Comparison of ENCODE assay signal across 16 cellular contexts in genomic region chr2:62489162-62489561, GRCh38. TPM values are rescaled to one million over a fixed set of nuclear protein-coding genes. Genes with fewer than 3 reads are reported as not detected.
DNase-seq lines count a peak whose midpoint lies in the region; ATAC-seq and TF ChIP-seq lines count a peak whose summit lies in the region.
"Had no signal": no experiment of that assay in that cellular context is flagged by ENCODE, and none has a peak within 500 bp of the region (broad histone marks: within the 10 kb centered on the region; RNA-seq: fewer than 3 reads in every experiment).

No MANE protein-coding gene starts in this region.

- H3K27me3 Mint-ChIP-seq in progenitor cell of endocrine pancreas: no peaks in the 10 kb centered on the region

- intact Hi-C loops in left colon (cut with DNase I, micrococcal nuclease) (no loop called here), thyroid gland (cut with DNase I) (no loop called here)

- TF ChIP-seq CTCF in thyroid gland (IDR thresholded peaks at IDR 0.05): no peak
- TF ChIP-seq CTCF in progenitor cell of endocrine pancreas (IDR thresholded peaks at IDR 0.05; ENCODE audit: unreplicated experiment): no peak

- WGBS in thyroid gland, 2 donors: 26 to 46% methylated on average over 4 of the region's 4 CpGs

- no peaks in the 10 kb centered on the region for H3K9me3 Mint-ChIP-seq in progenitor cell of endocrine pancreas (ENCODE audit: low read depth)
- H3K9me3 Mint-ChIP-seq: activated T-helper 1 cell treated with anti-CD3 and anti-CD28 coated beads, Interleukin-12 subunit alpha, Interleukin-12 subunit beta, Interleukin-2, Interleukin-4 antibody, amounts not matched to agents 30 ng/mL and 10 ng/mL and 1 ng/mL, durations not matched to agents 14 hours and 24 hours and 36 hours; CD4-positive, CD25-positive, alpha-beta regulatory T cell; memory B cell; T-helper 2 cell treated with Interferon-gamma antibody and Interleukin-4, amounts not matched to agents 5 μg/mL and 100 μg/mL, for 36 hours had no signal

- peak; percentile 17 for DNase-seq in MG63
- peak; percentile 64 for DNase-seq in epidermal melanocyte (ENCODE audit: insufficient read length, low spot score)
- no peak for DNase-seq in left colon
- DNase-seq in thyroid gland: no peak
- DNase-seq in NCI-H1105 treated with DMSO at 0.1 percent for 48 hours (lab: John Stamatoyannopoulos, UW): no peak
- DNase-seq in progenitor cell of endocrine pancreas (ENCODE audit: low spot score, unreplicated experiment): no peak
- DNase-seq: anterior cingulate cortex; CD4-positive, CD25-positive, alpha-beta regulatory T cell; NCI-H69; pancreas; stimulated activated CD4-positive, alpha-beta T cell treated with anti-CD3 and anti-CD28 coated beads, Interleukin-2, amount 100 ng/mL, for 24 hours had no signal

- H3K4me1 ChIP-seq in thyroid gland: peaks cover 30 to 31% of the 10 kb centered on the region in 2 donors

- H3K27ac ChIP-seq in thyroid gland: peak overlapping the region in 2 of 3 donors; percentile 37 to 49
- H3K27ac ChIP-seq: KMS-11, pancreas had no signal

- peaks cover 13% of the 10 kb centered on the region for H3K4me1 Mint-ChIP-seq in progenitor cell of endocrine pancreas (ENCODE audit: low read depth)
- H3K4me1 Mint-ChIP-seq: CD4-positive, CD25-positive, alpha-beta regulatory T cell; memory B cell had no signal

- H3K27me3 ChIP-seq in MG63 (no peaks in the 10 kb centered on the region), thyroid gland (no peaks in the 10 kb centered on the region)
- H3K27me3 ChIP-seq: pancreas had no signal

- H3K27ac Mint-ChIP-seq in progenitor cell of endocrine pancreas: no peak overlapping the region
- H3K27ac Mint-ChIP-seq: activated T-helper 1 cell treated with anti-CD3 and anti-CD28 coated beads, Interleukin-12 subunit alpha, Interleukin-12 subunit beta, Interleukin-2, Interleukin-4 antibody, amounts not matched to agents 30 ng/mL and 10 ng/mL and 1 ng/mL, durations not matched to agents 14 hours and 24 hours and 36 hours; CD4-positive, CD25-positive, alpha-beta regulatory T cell; memory B cell; T-helper 2 cell treated with Interferon-gamma antibody and Interleukin-4, amounts not matched to agents 5 μg/mL and 100 μg/mL, for 36 hours had no signal

- H3K4me3 Mint-ChIP-seq in progenitor cell of endocrine pancreas (ENCODE audit: low read depth): no peak overlapping the region
- H3K4me3 Mint-ChIP-seq: activated T-helper 1 cell treated with anti-CD3 and anti-CD28 coated beads, Interleukin-12 subunit alpha, Interleukin-12 subunit beta, Interleukin-2, Interleukin-4 antibody, amounts not matched to agents 30 ng/mL and 10 ng/mL and 1 ng/mL, durations not matched to agents 14 hours and 24 hours and 36 hours; CD4-positive, CD25-positive, alpha-beta regulatory T cell; memory B cell; T-helper 2 cell treated with Interferon-gamma antibody and Interleukin-4, amounts not matched to agents 5 μg/mL and 100 μg/mL, for 36 hours had no signal

- ATAC-seq in left colon: peak; percentile 78
- ATAC-seq in HG02938 (IDR thresholded peaks at IDR 0.05; ENCODE audit: unreplicated experiment): no peak
- ATAC-seq: pancreas had no signal

- H3K36me3 Mint-ChIP-seq in progenitor cell of endocrine pancreas (ENCODE audit: insufficient read depth): no peaks in the 10 kb centered on the region
- H3K36me3 Mint-ChIP-seq: CD4-positive, CD25-positive, alpha-beta regulatory T cell; memory B cell had no signal

- no peak overlapping the region for H3K4me3 ChIP-seq in MG63
- H3K4me3 ChIP-seq in thyroid gland (replicated peaks in 1 of 3): no peak overlapping the region
- H3K4me3 ChIP-seq: pancreas had no signal

- H3K9me3 ChIP-seq in MG63: no peaks in the 10 kb centered on the region
- no peaks in the 10 kb centered on the region for H3K9me3 ChIP-seq in thyroid gland
- H3K9me3 ChIP-seq: pancreas had no signal

- TF ChIP-seq POLR2A in thyroid gland (IDR thresholded peaks at IDR 0.05): no peak

- no peaks in the 10 kb centered on the region for H3K36me3 ChIP-seq in MG63
- no peaks in the 10 kb centered on the region for H3K36me3 ChIP-seq in thyroid gland
- H3K36me3 ChIP-seq: pancreas had no signal

RNA-seq across cellular contexts. Expression of gene TMEM17, which starts 16.8 kb away (rescaled TPM):
- 2.0 and 2.6 TPM in 2 replicates for total RNA-seq in MG63 (2014; rRNA removed; shearing (Covaris generic); ENCODE audit: low replicate concordance)
- total RNA-seq in left colon: under 1 TPM; 0.46 to 0.84 TPM
- 1 to 10 TPM; 2.1 to 6.0 (median 4.8) TPM for total RNA-seq in thyroid gland
- total RNA-seq in progenitor cell of endocrine pancreas: 4.8 and 5.9 TPM in 2 replicates
- total RNA-seq: CD4-positive, CD25-positive, alpha-beta regulatory T cell had no signal

Comparison
In these comparisons a context has a peak if more than half of its experiments do, and no peak if none do; other contexts are left out.
1. DNase-seq: peak in MG63 (single experiment) and epidermal melanocyte (single experiment); none in left colon (0 of 2), thyroid gland (0 of 2), NCI-H1105 treated with DMSO at 0.1 percent for 48 hours (single experiment) and progenitor cell of endocrine pancreas (single experiment).